Comparison of ENCODE assay signal across 6 cellular contexts in the genomic region with DNA sequence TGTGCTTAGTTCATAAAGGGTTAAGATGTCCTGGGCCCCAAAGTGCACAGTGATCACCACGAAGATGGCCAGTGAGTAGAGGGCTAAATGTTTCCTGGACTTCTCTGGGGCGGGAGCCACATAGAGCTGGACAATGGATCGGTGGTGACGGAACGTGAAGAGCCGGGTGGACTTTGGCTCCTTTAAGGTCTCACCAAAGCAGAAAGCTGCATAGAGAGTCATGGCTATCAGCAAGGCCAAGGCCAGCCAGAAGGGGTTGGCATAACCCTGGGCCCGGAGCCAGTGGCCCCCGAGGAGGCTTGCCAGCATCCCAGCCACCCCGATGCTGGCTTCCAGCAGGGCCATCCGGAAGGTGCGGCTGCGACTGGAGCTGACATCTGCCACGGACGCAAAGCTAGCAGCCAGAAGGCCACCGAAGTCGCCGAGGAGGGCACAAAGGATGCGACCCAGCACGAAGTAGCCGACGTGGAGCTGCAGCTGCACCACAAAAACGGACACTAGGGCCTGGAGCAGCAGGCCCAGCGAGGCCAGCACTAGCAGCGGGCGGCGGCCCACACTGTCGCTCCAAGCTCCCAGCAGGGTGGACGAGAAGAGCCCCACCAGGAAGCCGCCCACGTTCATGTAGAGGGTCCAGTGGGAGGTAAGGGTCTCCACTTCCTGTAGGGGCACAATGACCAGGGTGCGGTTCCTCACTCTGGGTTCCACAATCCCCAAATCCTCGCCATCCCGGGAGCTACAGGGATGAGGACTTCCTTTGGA. TPM values are rescaled to one million over a fixed set of nuclear protein-coding genes. Genes with fewer than 3 reads are reported as not detected.
A peak's percentile ranks its signal among the peaks of the same experiment; 100 is the strongest.
DNase-seq lines count a peak whose midpoint lies in the region; ATAC-seq and TF ChIP-seq lines count a peak whose summit lies in the region.

No MANE protein-coding gene starts in this region.

- no peak for TF ChIP-seq POLR2A in ovary (IDR thresholded peaks at IDR 0.05)

- no peak for TF ChIP-seq CTCF in ovary (IDR thresholded peaks at IDR 0.05)

- peak in 8 of 61 donors; percentile 9 to 58 (median 17) for DNase-seq in caudate nucleus (lab: John Stamatoyannopoulos, UW)
- peak in 4 of 5 donors; percentile 12 to 59 (median 43) for DNase-seq in ovary
- no peak for DNase-seq in NCI-H2171 treated with DMSO at 0.1 percent for 48 hours (lab: John Stamatoyannopoulos, UW)
- DNase-seq in activated CD4-positive, alpha-beta T cell treated with anti-CD3 and anti-CD28 coated beads, Interleukin-2, amount 50 U/mL, for 1 hour = no peak

- ATAC-seq in HG02763 (IDR thresholded peaks at IDR 0.05; ENCODE audit: unreplicated experiment) = no peak

- no peak for TF ChIP-seq EP300 in ovary (IDR thresholded peaks at IDR 0.05)

- H3K27me3 ChIP-seq in HUES48 (ENCODE audit: control insufficient read depth, insufficient read depth, low read length) = peaks cover 39% of the 10 kb centered on the region
- H3K27me3 ChIP-seq in ovary = no peaks in the 10 kb centered on the region

- 9 to 21% (median 11%) methylated on average over 33 of the region's 33 CpGs for WGBS in ovary, 3 donors

- intact Hi-C loops in ovary (cut with DNase I) = no loop called here

- H3K27ac ChIP-seq in HUES48 (ENCODE audit: low read depth, low read length) (peak overlapping the region; percentile 74), caudate nucleus (ENCODE audit: low read depth, low read length) (peak overlapping the region; percentile 44), ovary (no peak overlapping the region)

- H3K36me3 ChIP-seq in HUES48 (ENCODE audit: control insufficient read depth, insufficient read depth, low read length) = no peaks in the 10 kb centered on the region
- no peaks in the 10 kb centered on the region for H3K36me3 ChIP-seq in ovary

- no peaks in the 10 kb centered on the region for H3K9me3 ChIP-seq in HUES48 (ENCODE audit: control insufficient read depth, insufficient read depth, low read length)
- H3K9me3 ChIP-seq in ovary = no peaks in the 10 kb centered on the region

- H3K4me3 ChIP-seq in HUES48 (ENCODE audit: low read depth, low read length) (peak overlapping the region; percentile 70), ovary (peak overlapping the region; percentile 88)

- H3K9ac ChIP-seq in HUES48 (ENCODE audit: low read depth, low read length) = no peak overlapping the region

- H3K4me1 ChIP-seq in HUES48 (ENCODE audit: control insufficient read depth, insufficient read depth, low read length) = peaks cover 63% of the 10 kb centered on the region
- peaks cover 7% of the 10 kb centered on the region for H3K4me1 ChIP-seq in ovary (ENCODE audit: insufficient read depth)

RNA-seq across cellular contexts. Expression of a gene that starts 1.0 kb away (rescaled TPM):
- total RNA-seq in ovary = 10 to 100 TPM in 5 of 7 donors, 1 to 10 TPM in 2; 5.0 to 13.6 (median 12.2) TPM
- 10 to 100 TPM in 1 of 2 donors, 1 to 10 TPM in 1; 4.0 to 32.2 TPM for polyA plus RNA-seq in ovary

RNA-seq across cellular contexts. Expression of a gene that starts 33.5 kb away (rescaled TPM):
- 10 to 100 TPM in 6 of 7 donors, 1 to 10 TPM in 1; 7.4 to 21.5 (median 16.5) TPM for total RNA-seq in ovary
- 10 to 100 TPM in 1 of 2 donors, 1 to 10 TPM in 1; 9.0 to 12.4 TPM for polyA plus RNA-seq in ovary

RNA-seq across cellular contexts. Expression of a gene that starts 34.9 kb away (rescaled TPM):
- 1 to 10 TPM in 5 of 7 donors, under 1 TPM in 1, not detected in 1; 0.25 to 5.9 (median 4.1) TPM for total RNA-seq in ovary
- 10 to 100 TPM in 1 of 2 donors, 1 to 10 TPM in 1; 1.5 to 20.5 TPM for polyA plus RNA-seq in ovary

RNA-seq across cellular contexts. Expression of a gene that starts 40.0 kb away (rescaled TPM):
- total RNA-seq in ovary = not detected
- not detected for polyA plus RNA-seq in ovary

RNA-seq across cellular contexts. Expression of a gene that starts 47.7 kb away (rescaled TPM):
- total RNA-seq in ovary = 10 to 100 TPM; 37.4 to 82.6 (median 59.6) TPM
- 100 to 1,000 TPM in 1 of 2 donors, 10 to 100 TPM in 1; 43.4 to 110 TPM for polyA plus RNA-seq in ovary

Comparison
In these comparisons a context has a peak if more than half of its experiments do, and no peak if none do; other contexts are left out.
1. H3K27ac ChIP-seq: peak in HUES48 (single experiment) and caudate nucleus (single experiment); none in ovary (0 of 2).
2. DNase-seq: peak in ovary (4 of 5); none in NCI-H2171 treated with DMSO at 0.1 percent for 48 hours (single experiment) and activated CD4-positive, alpha-beta T cell treated with anti-CD3 and anti-CD28 coated beads, Interleukin-2, amount 50 U/mL, for 1 hour (single experiment).